In genomic region chr12:81284137-81284536, GRCh38 we compare ENCODE assay signal across 18 cellular contexts.
DNase-seq lines count a peak whose midpoint lies in the region; ATAC-seq and TF ChIP-seq lines count a peak whose summit lies in the region.
"Had no signal": no experiment of that assay in that cellular context is flagged by ENCODE, and none has a peak within 500 bp of the region (broad histone marks: within the 10 kb centered on the region; RNA-seq: fewer than 3 reads in every experiment).

No MANE protein-coding gene starts in this region.

- no peak overlapping the region for H3K9ac ChIP-seq in SK-N-MC (ENCODE audit: insufficient read length)

- no peaks in the 10 kb centered on the region for H3K9me3 ChIP-seq in SK-N-MC (ENCODE audit: low read depth, low read length)
- no peaks in the 10 kb centered on the region for H3K9me3 ChIP-seq in spleen
- H3K9me3 ChIP-seq: left lung had no signal

- no peak for ATAC-seq in GM21825 (IDR thresholded peaks at IDR 0.05; ENCODE audit: unreplicated experiment)
- ATAC-seq: K562, left lung, Panc1 had no signal

- TF ChIP-seq POLR2A in spleen (IDR thresholded peaks at IDR 0.05): no peak

- H3K4me1 ChIP-seq in spleen: no peaks in the 10 kb centered on the region
- H3K4me1 ChIP-seq: left lung had no signal

- intact Hi-C loops in spleen (cut with DNase I; ENCODE audit: low total_unique reads): no loop called here

- TF ChIP-seq CTCF in spleen (IDR thresholded peaks at IDR 0.05 in 8 of 11, conservative IDR thresholded peaks at IDR 0.05 in 3 of 11): no peak

- H3K27me3 ChIP-seq in spleen (replicated peaks in 1 of 7): no peaks in the 10 kb centered on the region
- H3K27me3 ChIP-seq: left lung had no signal

- DNase-seq in DMS53 (lab: John Stamatoyannopoulos, UW) (peak; percentile 22), DMS53 treated with DMSO at 0.1 percent for 48 hours (lab: John Stamatoyannopoulos, UW; ENCODE audit: unreplicated experiment) (no peak), SK-N-MC (ENCODE audit: low read depth, low spot score) (no peak), fibroblast of gingiva (ENCODE audit: low read depth) (peak; percentile 2), NK-92 (lab: John Stamatoyannopoulos, UW; ENCODE audit: unreplicated experiment) (no peak), NCI-H446 treated with DMSO at 0.1 percent for 48 hours (lab: John Stamatoyannopoulos, UW) (no peak), spleen (no peak)
- DNase-seq: activated CD4-positive, alpha-beta T cell treated with anti-CD3 and anti-CD28 coated beads, Interleukin-2, amount 50 U/mL, for 1 hour; aorta; C1 segment of cervical spinal cord; DMS153; left lung; NCI-H1092 treated with DMSO at 0.1 percent for 48 hours; NCI-H82 had no signal

- 45 to 49% (median 47%) methylated on average over 3 of the region's 3 CpGs for WGBS in spleen, 5 donors

- H3K4me3 ChIP-seq in SK-N-MC (no peak overlapping the region), spleen (no peak overlapping the region)
- H3K4me3 ChIP-seq: K562, left lung had no signal

- H3K36me3 ChIP-seq in SK-N-MC (ENCODE audit: insufficient read depth, low read length) (no peaks in the 10 kb centered on the region), spleen (no peaks in the 10 kb centered on the region)
- H3K36me3 ChIP-seq: left lung had no signal

- H3K27ac ChIP-seq in SK-N-MC (peak overlapping the region; percentile 40; the same call in 1 of the 2 replicates), spleen (no peak overlapping the region)
- H3K27ac ChIP-seq: 22Rv1, left lung had no signal

Comparison
In these comparisons a context has a peak if more than half of its experiments do, and no peak if none do; other contexts are left out.
1. DNase-seq: peak in DMS53 (single experiment) and fibroblast of gingiva (single experiment); none in DMS53 treated with DMSO at 0.1 percent for 48 hours (single experiment), SK-N-MC (single experiment), NK-92 (single experiment), NCI-H446 treated with DMSO at 0.1 percent for 48 hours (single experiment) and spleen (single experiment).